ENCODE assay signal across 8 cellular contexts in the genomic region with DNA sequence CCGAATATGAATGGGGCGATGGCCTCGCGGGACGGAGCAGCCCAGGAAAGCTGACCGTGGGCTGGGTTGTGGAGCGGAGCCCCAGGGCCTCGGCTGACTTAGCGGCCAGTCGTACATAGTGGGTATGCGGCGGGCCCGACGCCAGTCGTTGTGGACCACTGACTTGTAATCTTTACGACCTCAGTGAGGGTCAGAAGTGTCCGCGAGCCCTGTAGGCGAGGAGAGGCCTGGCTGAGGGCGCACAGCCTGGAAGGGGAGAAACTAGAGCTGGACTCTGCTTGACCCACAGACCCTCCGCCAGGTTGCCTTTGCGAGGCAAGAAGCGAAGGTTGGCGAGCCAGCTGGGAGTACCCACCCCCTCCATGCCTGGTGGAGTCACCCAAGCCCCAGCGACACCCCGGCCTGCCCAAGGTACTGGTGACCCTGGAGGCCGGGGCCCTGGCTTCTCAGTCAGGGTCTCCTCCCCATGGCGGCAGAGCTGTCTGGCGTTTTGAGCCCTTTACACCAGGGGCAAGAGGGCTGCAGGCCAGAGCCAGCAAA. TPM values are rescaled to one million over a fixed set of nuclear protein-coding genes. Genes with fewer than 3 reads are reported as not detected.
DNase-seq lines count a peak whose midpoint lies in the region; ATAC-seq and TF ChIP-seq lines count a peak whose summit lies in the region.

No MANE protein-coding gene starts in this region.

- peaks cover 11% of the 10 kb centered on the region for H3K36me3 Mint-ChIP-seq in activated B cell treated with CpG ODN at 0.5 μM for 24 hours (ENCODE audit: low read depth)

- peak overlapping the region; percentile 93 for H3K4me3 Mint-ChIP-seq in activated B cell treated with CpG ODN at 0.5 μM for 24 hours

- intact Hi-C loops in activated B cell treated with CpG ODN at 0.5 μM for 24 hours (cut with micrococcal nuclease) = loop anchor here (1.0 kb wide), 10 partner anchors 16 to 414 kb away; a partner anchor contains a TSS
- intact Hi-C loops in heart right ventricle (cut with DNase I) = loop anchor here in 7 of 10 donors (2.0 to 10.0 kb wide), 6 partner anchors 14 to 188 kb away; a partner anchor contains a TSS

- H3K27ac ChIP-seq in heart right ventricle = peak overlapping the region; percentile 73 to 100 (median 96)

- H3K27me3 ChIP-seq in heart right ventricle (peaks cover 0 to 25% (median 0%) of the 10 kb centered on the region in 7 donors), skeletal muscle satellite cell (ENCODE audit: control insufficient read depth, insufficient read depth, low read length) (peaks cover 11% of the 10 kb centered on the region)

- DNase-seq in HFF-Myc (ENCODE audit: extremely low read depth, low read depth) (no peak), activated B cell treated with CpG ODN at 0.5 μM for 24 hours (no peak), heart right ventricle (no peak), DMS79 (lab: John Stamatoyannopoulos, UW) (no peak), HT-29 (ENCODE audit: low spot score) (no peak)

- H3K36me3 ChIP-seq in heart right ventricle (no peaks in the 10 kb centered on the region), skeletal muscle satellite cell (ENCODE audit: insufficient read depth, low read length) (no peaks in the 10 kb centered on the region)

- H3K4me1 Mint-ChIP-seq in activated B cell treated with CpG ODN at 0.5 μM for 24 hours = peaks cover 19% of the 10 kb centered on the region

- H3K4me1 ChIP-seq in heart right ventricle (peaks cover 3 to 29% (median 20%) of the 10 kb centered on the region in 9 donors), skeletal muscle satellite cell (ENCODE audit: control insufficient read depth, insufficient read depth, low read length) (peaks cover 8% of the 10 kb centered on the region)

- ATAC-seq in activated B cell treated with CpG ODN at 0.5 μM for 24 hours (ENCODE audit: low read depth) (no peak), heart right ventricle (peak in 4 of 8 donors; percentile 0 to 7 (median 0)), GM18870 (IDR thresholded peaks at IDR 0.05; ENCODE audit: unreplicated experiment) (no peak), HG03354 (IDR thresholded peaks at IDR 0.05; ENCODE audit: poor library complexity, severe bottlenecking, unreplicated experiment) (no peak)

- TF ChIP-seq CTCF in HFF-Myc (IDR thresholded peaks at IDR 0.05; ENCODE audit: low read depth, low read length, missing control alignments) (no peak), activated B cell treated with CpG ODN at 0.5 μM for 24 hours (IDR thresholded peaks at IDR 0.05) (no peak), heart right ventricle (IDR thresholded peaks at IDR 0.05) (no peak)

- no peaks in the 10 kb centered on the region for H3K9me3 Mint-ChIP-seq in activated B cell treated with CpG ODN at 0.5 μM for 24 hours

- POLR2A ChIA-PET in activated B cell treated with CpG ODN at 0.5 μM for 24 hours (lab: Charles Lee) = interaction anchor here (0.6 to 3.6 kb wide), 21 partner anchors 10 to 1732 kb away, joined by 3 to 22 read pairs (median 6); a partner anchor contains a TSS

- CTCF ChIA-PET in activated B cell treated with CpG ODN at 0.5 μM for 24 hours (lab: Charles Lee) = interaction anchor here (0.9 to 1.6 kb wide), 3 partner anchors 105 to 365 kb away, joined by 3 to 5 read pairs (median 3); no protein-coding TSS in a partner anchor

- WGBS in heart right ventricle, 2 donors = 7 to 10% methylated on average over 29 of the region's 29 CpGs

- peak overlapping the region; percentile 93 for H3K9ac ChIP-seq in skeletal muscle satellite cell (ENCODE audit: low read depth, low read length)

- H3K4me2 ChIP-seq in skeletal muscle satellite cell (ENCODE audit: low read length) = peak overlapping the region; percentile 88

- H3K9me3 ChIP-seq in heart right ventricle (no peaks in the 10 kb centered on the region), skeletal muscle satellite cell (replicated peaks; ENCODE audit: low read length) (no peaks in the 10 kb centered on the region)

- H3K27me3 Mint-ChIP-seq in activated B cell treated with CpG ODN at 0.5 μM for 24 hours = peaks cover 15% of the 10 kb centered on the region

- H3K4me3 ChIP-seq in HFF-Myc (replicated peaks; ENCODE audit: low read depth, low read length) = peak overlapping the region; percentile 77
- peak overlapping the region; percentile 57 to 98 (median 78) for H3K4me3 ChIP-seq in heart right ventricle
- H3K4me3 ChIP-seq in skeletal muscle satellite cell (ENCODE audit: low read length) = peak overlapping the region; percentile 76

- H3K27ac Mint-ChIP-seq in activated B cell treated with CpG ODN at 0.5 μM for 24 hours = peak overlapping the region; percentile 97

RNA-seq across cellular contexts. Expression of a gene that starts 15.6 kb away (rescaled TPM):
- 208 and 236 TPM in 2 replicates for total RNA-seq in activated B cell treated with CpG ODN at 0.5 μM for 24 hours
- 100 to 1,000 TPM; 413 to 777 (median 634) TPM for total RNA-seq in heart right ventricle
- polyA plus RNA-seq in heart right ventricle = 100 to 1,000 TPM; 173 to 331 TPM
- 433 and 610 TPM in 2 replicates for total RNA-seq in skeletal muscle satellite cell (2012; rRNA removed)
- total RNA-seq in HT-29 (2014; rRNA removed; shearing (Covaris generic)) = 181 and 190 TPM in 2 replicates
